In the genomic region with DNA sequence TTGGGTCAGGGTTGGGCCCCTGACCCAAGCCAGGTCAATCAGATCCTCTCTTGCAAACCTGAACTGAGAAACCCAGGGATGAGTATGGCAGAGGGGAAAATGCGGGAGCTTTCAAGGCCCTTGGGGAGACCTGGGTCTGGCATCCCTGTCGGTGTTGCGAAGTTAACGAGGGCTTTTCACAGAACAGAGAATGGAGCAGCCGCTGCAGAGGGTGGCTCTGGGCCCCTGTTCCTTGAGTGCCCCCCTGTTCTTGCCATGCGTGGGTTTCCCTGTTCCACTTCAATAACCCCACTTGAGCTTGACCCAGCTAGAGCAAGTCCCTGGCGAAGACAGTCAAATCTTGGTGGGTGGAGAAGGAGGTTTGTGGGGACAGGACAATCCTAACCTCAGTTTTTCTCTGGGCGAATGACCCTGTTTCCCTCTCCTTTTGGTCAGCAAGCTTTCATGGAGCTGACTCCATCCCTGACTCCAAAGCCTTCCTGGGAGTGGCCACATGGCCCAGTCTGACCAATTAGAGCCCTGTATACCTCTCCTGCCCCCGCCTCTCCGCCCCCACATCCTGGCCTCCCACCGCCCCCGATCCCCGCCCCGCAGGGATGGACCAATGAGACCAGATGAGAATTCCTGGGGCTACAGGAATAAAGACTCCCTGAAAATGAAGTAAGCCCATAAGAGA, we compare ENCODE assay signal across 16 cellular contexts. TPM values are rescaled to one million over a fixed set of nuclear protein-coding genes. Genes with fewer than 3 reads are reported as not detected.
DNase-seq lines count a peak whose midpoint lies in the region; ATAC-seq and TF ChIP-seq lines count a peak whose summit lies in the region.
"Had no signal": no experiment of that assay in that cellular context is flagged by ENCODE, and none has a peak within 500 bp of the region (broad histone marks: within the 10 kb centered on the region; RNA-seq: fewer than 3 reads in every experiment).

No MANE protein-coding gene starts in this region.

- peaks cover 5% of the 10 kb centered on the region for H3K27me3 Mint-ChIP-seq in endodermal cell (ENCODE audit: insufficient read depth)

- H3K4me1 ChIP-seq in endodermal cell (ENCODE audit: control insufficient read depth, insufficient read depth, low read length), result no peaks in the 10 kb centered on the region
- peaks cover 15 to 29% (median 24%) of the 10 kb centered on the region in 6 donors for H3K4me1 ChIP-seq in spleen

- peaks cover 6% of the 10 kb centered on the region for H3K9me3 Mint-ChIP-seq in endodermal cell
- H3K9me3 Mint-ChIP-seq: activated naive CD4-positive, alpha-beta T cell treated with anti-CD3 and anti-CD28 coated beads, Interleukin-2, amount 10 ng/mL, durations not matched to agents 7 days and 5 days had no signal

- DNase-seq in Right ventricle myocardium superior (peak; percentile 40), cardiac septum (ENCODE audit: low spot score) (no peak), NCI-H82 treated with DMSO at 0.1 percent for 48 hours (lab: John Stamatoyannopoulos, UW; ENCODE audit: unreplicated experiment) (peak; percentile 10), endodermal cell (peak; percentile 87), spleen (peak; percentile 65), globus pallidus (ENCODE audit: low spot score) (no peak)
- DNase-seq: ACHN; activated naive CD4-positive, alpha-beta T cell treated with anti-CD3 and anti-CD28 coated beads, Interleukin-2, amount 10 ng/mL, durations not matched to agents 7 days and 5 days; esophagus squamous epithelium; mesenchymal stem cell; NCI-H1092 treated with DMSO at 0.1 percent for 48 hours; NCI-H526; SHP77 treated with DMSO at 0.1 percent for 48 hours; thyroid gland had no signal

- no peak overlapping the region for H3K4me3 ChIP-seq in endodermal cell (ENCODE audit: low read length)
- H3K4me3 ChIP-seq in spleen, result no peak overlapping the region
- H3K4me3 ChIP-seq: esophagus squamous epithelium, thyroid gland had no signal

- TF ChIP-seq POLR2A in spleen (IDR thresholded peaks at IDR 0.05), result no peak

- H3K27me3 ChIP-seq in endodermal cell (ENCODE audit: control insufficient read depth, insufficient read depth, low read length, poor library complexity, severe bottlenecking), result no peaks in the 10 kb centered on the region
- peaks cover 0 to 7% (median 0%) of the 10 kb centered on the region in 7 donors for H3K27me3 ChIP-seq in spleen (replicated peaks in 1 of 7)
- H3K27me3 ChIP-seq: esophagus squamous epithelium, thyroid gland had no signal

- intact Hi-C loops in Right ventricle myocardium superior (cut with DNase I) (no loop called here), cardiac septum (cut with DNase I) (no loop called here), spleen (cut with DNase I; ENCODE audit: low total_unique reads) (no loop called here)

- TF ChIP-seq CTCF in endodermal cell (conservative IDR thresholded peaks at IDR 0.05) (no peak), spleen (IDR thresholded peaks at IDR 0.05 in 8 of 11, conservative IDR thresholded peaks at IDR 0.05 in 3 of 11) (no peak)

- ATAC-seq in Right ventricle myocardium superior (ENCODE audit: poor library complexity) (no peak), GM21723 (IDR thresholded peaks at IDR 0.05; ENCODE audit: unreplicated experiment) (no peak), HG03520 (IDR thresholded peaks at IDR 0.05; ENCODE audit: unreplicated experiment) (no peak)

- H3K9me3 ChIP-seq in endodermal cell (ENCODE audit: control insufficient read depth, low read length), result no peaks in the 10 kb centered on the region
- no peaks in the 10 kb centered on the region for H3K9me3 ChIP-seq in spleen
- H3K9me3 ChIP-seq: esophagus squamous epithelium, thyroid gland had no signal

- no peak overlapping the region for H3K27ac Mint-ChIP-seq in endodermal cell
- H3K27ac Mint-ChIP-seq: activated naive CD4-positive, alpha-beta T cell treated with anti-CD3 and anti-CD28 coated beads, Interleukin-2, amount 10 ng/mL, durations not matched to agents 7 days and 5 days had no signal

- no peak overlapping the region for H3K4me3 Mint-ChIP-seq in endodermal cell
- H3K4me3 Mint-ChIP-seq: activated naive CD4-positive, alpha-beta T cell treated with anti-CD3 and anti-CD28 coated beads, Interleukin-2, amount 10 ng/mL, durations not matched to agents 7 days and 5 days had no signal

- H3K36me3 Mint-ChIP-seq in endodermal cell (ENCODE audit: low read depth), result no peaks in the 10 kb centered on the region

- H3K36me3 ChIP-seq in endodermal cell (ENCODE audit: control insufficient read depth, insufficient read depth, low read length) (no peaks in the 10 kb centered on the region), spleen (no peaks in the 10 kb centered on the region)
- H3K36me3 ChIP-seq: esophagus squamous epithelium, thyroid gland had no signal

- H3K27ac ChIP-seq in endodermal cell (ENCODE audit: low read depth, low read length) (no peak overlapping the region), spleen (no peak overlapping the region)
- H3K27ac ChIP-seq: esophagus squamous epithelium, thyroid gland had no signal

- H3K4me1 Mint-ChIP-seq in endodermal cell, result peaks cover 12% of the 10 kb centered on the region

- 50 to 75% methylated on average over 5 to 14 of the region's 14 CpGs for WGBS in endodermal cell (ENCODE audit: insufficient coverage in 1 of 2, insufficient read length in 1 of 2), 2 experiments
- WGBS in spleen, 5 donors, result 78 to 87% (median 82%) methylated on average over 14 of the region's 14 CpGs

- no peak overlapping the region for H3K9ac ChIP-seq in endodermal cell (ENCODE audit: extremely low read depth, low read length, poor library complexity, severe bottlenecking)

RNA-seq across cellular contexts. Expression of gene VDAC1, which starts 2.9 kb away (rescaled TPM):
- total RNA-seq in Right ventricle myocardium superior, result 475 TPM
- 429 TPM for total RNA-seq in cardiac septum
- 100 to 1,000 TPM; 202 to 226 TPM for total RNA-seq in endodermal cell
- 205 TPM for polyA plus RNA-seq in endodermal cell (2013, experiment 1 of 2)
- polyA plus RNA-seq in endodermal cell (2013, experiment 2 of 2), result 193 TPM
- total RNA-seq in spleen, result 100 to 1,000 TPM in 1 of 7 donors, 10 to 100 TPM in 6; 69.2 to 100 (median 86.4) TPM
- 10 to 100 TPM; 53.3 to 84.0 (median 76.2) TPM for polyA plus RNA-seq in spleen

RNA-seq across cellular contexts. Expression of gene C5orf15, which starts 39.3 kb away (rescaled TPM):
- total RNA-seq in Right ventricle myocardium superior (34.8 TPM), cardiac septum (22.5 TPM), endodermal cell (10 to 100 TPM; 37.6 to 37.7 TPM), spleen (10 to 100 TPM; 25.4 to 49.6 (median 28.6) TPM)
- polyA plus RNA-seq in endodermal cell (2013, experiment 1 of 2), result 64.4 TPM
- polyA plus RNA-seq in endodermal cell (2013, experiment 2 of 2), result 60.7 TPM
- 10 to 100 TPM; 28.1 to 28.8 (median 28.4) TPM for polyA plus RNA-seq in spleen

Comparison
In these comparisons a context has a peak if more than half of its experiments do, and no peak if none do; other contexts are left out.
1. DNase-seq: peak in Right ventricle myocardium superior (single experiment), NCI-H82 treated with DMSO at 0.1 percent for 48 hours (single experiment), endodermal cell (single experiment) and spleen (single experiment); none in cardiac septum (single experiment) and globus pallidus (single experiment).